Comparison of ENCODE assay signal across 9 cellular contexts in genomic region chr20:32522775-32523612, GRCh38.
DNase-seq lines count a peak whose midpoint lies in the region; ATAC-seq and FAIRE-seq lines count a peak whose summit lies in the region.
"Had no signal": no experiment of that assay in that cellular context is flagged by ENCODE, and none has a peak within 500 bp of the region (broad histone marks: within the 10 kb centered on the region; RNA-seq: fewer than 3 reads in every experiment).

No MANE protein-coding gene starts in this region.

- peaks cover 65% of the 10 kb centered on the region for H3K4me1 Mint-ChIP-seq in activated T-cell treated with anti-CD3 and anti-CD28 coated beads, Interleukin-2, amount 50 U/mL, for 72 hours (ENCODE audit: low read depth)
- peaks cover 39 to 79% (median 72%) of the 10 kb centered on the region in 4 donors for H3K4me1 Mint-ChIP-seq in naive thymus-derived CD8-positive, alpha-beta T cell

- no peaks in the 10 kb centered on the region for H3K36me3 Mint-ChIP-seq in activated T-cell treated with anti-CD3 and anti-CD28 coated beads, Interleukin-2, amount 50 U/mL, for 72 hours (ENCODE audit: insufficient read depth in 2 of 2)
- peaks cover 0 to 44% (median 11%) of the 10 kb centered on the region in 3 donors for H3K36me3 Mint-ChIP-seq in naive thymus-derived CD8-positive, alpha-beta T cell

- POLR2A ChIA-PET in naive thymus-derived CD8-positive, alpha-beta T cell (lab: Charles Lee), result interaction anchor here (0.7 to 29.2 kb wide), 11 partner anchors 5 to 164 kb away, joined by 3 to 883 read pairs (median 4); partner anchors contain the start of gene NOL4L

- H3K27ac Mint-ChIP-seq in activated T-cell treated with anti-CD3 and anti-CD28 coated beads, Interleukin-2, amount 50 U/mL, for 72 hours, result no peak overlapping the region
- H3K27ac Mint-ChIP-seq in naive thymus-derived CD8-positive, alpha-beta T cell, result peak overlapping the region; percentile 81 to 96 (median 93)

- H3K27me3 Mint-ChIP-seq in activated T-cell treated with anti-CD3 and anti-CD28 coated beads, Interleukin-2, amount 50 U/mL, for 72 hours (ENCODE audit: low read depth), result no peaks in the 10 kb centered on the region
- H3K27me3 Mint-ChIP-seq in naive thymus-derived CD8-positive, alpha-beta T cell, result no peaks in the 10 kb centered on the region

- ATAC-seq in activated T-cell treated with anti-CD3 and anti-CD28 coated beads, Interleukin-2, amount 50 U/mL, for 72 hours (replicated peaks in 1 of 2), result peak; percentile 42 to 62
- ATAC-seq in naive thymus-derived CD8-positive, alpha-beta T cell, result peak; percentile 5 to 16
- ATAC-seq in left cardiac atrium, result no peak

- no peaks in the 10 kb centered on the region for H3K9me3 Mint-ChIP-seq in activated T-cell treated with anti-CD3 and anti-CD28 coated beads, Interleukin-2, amount 50 U/mL, for 72 hours
- no peaks in the 10 kb centered on the region for H3K9me3 Mint-ChIP-seq in naive thymus-derived CD8-positive, alpha-beta T cell

- peak overlapping the region in 1 of 2 donors; percentile 33 for H3K4me3 Mint-ChIP-seq in activated T-cell treated with anti-CD3 and anti-CD28 coated beads, Interleukin-2, amount 50 U/mL, for 72 hours
- peak overlapping the region; percentile 16 to 89 (median 52) for H3K4me3 Mint-ChIP-seq in naive thymus-derived CD8-positive, alpha-beta T cell

- no peak for FAIRE-seq in frontal cortex (lab: Jason Lieb, UNC)

- DNase-seq in NCI-H2171 treated with DMSO at 0.1 percent for 48 hours (lab: John Stamatoyannopoulos, UW) (peak; percentile 51), NCI-H2171 (lab: John Stamatoyannopoulos, UW) (no peak), M059J (ENCODE audit: low read depth) (peak; percentile 74), frontal cortex (ENCODE audit: low spot score in 2 of 2) (no peak), left cardiac atrium (no peak)
- DNase-seq in activated T-cell treated with anti-CD3 and anti-CD28 coated beads, Interleukin-2, amount 50 U/mL, for 72 hours, result no peak
- DNase-seq in naive thymus-derived CD8-positive, alpha-beta T cell, result no peak
- DNase-seq in activated effector memory CD4-positive, alpha-beta T cell treated with anti-CD3 and anti-CD28 coated beads, Interleukin-2, amount 50 U/mL, for 16 hours, result no peak
- DNase-seq: Right ventricle myocardium superior had no signal

- intact Hi-C loops in left cardiac atrium (cut with DNase I), result loop anchor here in 1 of 2 donors (2.0 kb wide), 1 partner anchor 130 kb away; no protein-coding TSS in a partner anchor

Comparison
In these comparisons a context has a peak if more than half of its experiments do, and no peak if none do; other contexts are left out.
1. DNase-seq: peak in NCI-H2171 treated with DMSO at 0.1 percent for 48 hours (single experiment) and M059J (single experiment); none in NCI-H2171 (single experiment), activated T-cell treated with anti-CD3 and anti-CD28 coated beads, Interleukin-2, amount 50 U/mL, for 72 hours (0 of 2), naive thymus-derived CD8-positive, alpha-beta T cell (0 of 10), frontal cortex (0 of 2), left cardiac atrium (single experiment) and activated effector memory CD4-positive, alpha-beta T cell treated with anti-CD3 and anti-CD28 coated beads, Interleukin-2, amount 50 U/mL, for 16 hours (single experiment).
2. ATAC-seq: peak in activated T-cell treated with anti-CD3 and anti-CD28 coated beads, Interleukin-2, amount 50 U/mL, for 72 hours (2 of 2) and naive thymus-derived CD8-positive, alpha-beta T cell (2 of 2); none in left cardiac atrium (0 of 2).